ENCODE assay signal across 29 cellular contexts in genomic region chr12:115867854-115868253, GRCh38.
"Had no signal": no experiment of that assay in that cellular context is flagged by ENCODE, and none has a peak within 500 bp of the region (broad histone marks: within the 10 kb centered on the region; RNA-seq: fewer than 3 reads in every experiment).

No MANE protein-coding gene starts in this region.

- H3K27ac Mint-ChIP-seq: activated naive CD8-positive, alpha-beta T cell; nephron; progenitor cell of endocrine pancreas; stimulated activated memory B cell treated with anti-CD40 and anti-IgM and Interleukin-4, amounts not matched to agents 10 μg/mL and 1 μg/mL and 100 μg/mL, for 72 hours had no signal

- H3K27me3 Mint-ChIP-seq: progenitor cell of endocrine pancreas had no signal

- H3K36me3 ChIP-seq: esophagus squamous epithelium, neutrophil, ovary, stomach, thyroid gland, upper lobe of right lung, WERI-Rb-1 had no signal

- DNase-seq: activated CD4-positive, alpha-beta T cell treated with anti-CD3 and anti-CD28 coated beads for 48 hours; activated CD4-positive, alpha-beta T cell treated with anti-CD3 and anti-CD28 coated beads, Interleukin-2, amount 50 U/mL, for 48 hours; activated CD8-positive, alpha-beta memory T cell treated with anti-CD3 and anti-CD28 coated beads for 24 hours; activated effector memory CD4-positive, alpha-beta T cell treated with Interleukin-2 at 50 U/mL for 16 hours; activated naive CD4-positive, alpha-beta T cell treated with Interleukin-2 at 50 U/mL for 16 hours; anterior cingulate cortex; dermis blood vessel endothelial cell; effector CD4-positive, alpha-beta T cell; esophagus squamous epithelium; foreskin melanocyte; islet precursor cell; left ventricle myocardium superior; ovary; stimulated activated CD4-positive, alpha-beta T cell treated with anti-CD3 and anti-CD28 coated beads, Interleukin-4, amount 100 ng/mL, for 4 hours; stimulated activated CD8-positive, alpha-beta memory T cell treated with anti-CD3 and anti-CD28 coated beads, Interleukin-4, amount 100 ng/mL, for 48 hours; stomach; T-helper 9 cell; thyroid gland; upper lobe of right lung; WERI-Rb-1 had no signal

- H3K9me3 Mint-ChIP-seq: nephron; stimulated activated memory B cell treated with anti-CD40 and anti-IgM and Interleukin-4, amounts not matched to agents 10 μg/mL and 1 μg/mL and 100 μg/mL, for 72 hours had no signal

- H3K27ac ChIP-seq: epithelial cell of prostate, esophagus squamous epithelium, neutrophil, ovary, skin epidermis, stomach, thyroid gland, upper lobe of right lung, WERI-Rb-1 had no signal

- ATAC-seq: activated CD4-positive, CD25-positive, alpha-beta regulatory T cell treated with anti-CD3 and anti-CD28 coated beads, Interleukin-2, amount 50 U/mL, for 24 hours; left ventricle myocardium superior; sciatic nerve; stimulated activated memory B cell treated with anti-CD40 and anti-IgM and Interleukin-4, amounts not matched to agents 10 μg/mL and 1 μg/mL and 100 μg/mL, for 72 hours; upper lobe of right lung had no signal

- H3K9me3 ChIP-seq: esophagus squamous epithelium, neutrophil, ovary, stomach, thyroid gland, upper lobe of right lung had no signal

- H3K4me1 Mint-ChIP-seq: stimulated activated memory B cell treated with anti-CD40 and anti-IgM and Interleukin-4, amounts not matched to agents 10 μg/mL and 1 μg/mL and 100 μg/mL, for 72 hours had no signal

- H3K36me3 Mint-ChIP-seq: activated naive CD8-positive, alpha-beta T cell; stimulated activated memory B cell treated with anti-CD40 and anti-IgM and Interleukin-4, amounts not matched to agents 10 μg/mL and 1 μg/mL and 100 μg/mL, for 72 hours had no signal

- H3K4me1 ChIP-seq: stomach, upper lobe of right lung had no signal

- H3K4me3 Mint-ChIP-seq: activated naive CD8-positive, alpha-beta T cell; nephron; stimulated activated memory B cell treated with anti-CD40 and anti-IgM and Interleukin-4, amounts not matched to agents 10 μg/mL and 1 μg/mL and 100 μg/mL, for 72 hours had no signal

- H3K4me3 ChIP-seq: esophagus squamous epithelium, ovary, skin epidermis, stomach, thyroid gland, upper lobe of right lung had no signal

- H3K27me3 ChIP-seq: ovary, thyroid gland had no signal
